ENCODE assay signal across 8 cellular contexts in the genomic region with DNA sequence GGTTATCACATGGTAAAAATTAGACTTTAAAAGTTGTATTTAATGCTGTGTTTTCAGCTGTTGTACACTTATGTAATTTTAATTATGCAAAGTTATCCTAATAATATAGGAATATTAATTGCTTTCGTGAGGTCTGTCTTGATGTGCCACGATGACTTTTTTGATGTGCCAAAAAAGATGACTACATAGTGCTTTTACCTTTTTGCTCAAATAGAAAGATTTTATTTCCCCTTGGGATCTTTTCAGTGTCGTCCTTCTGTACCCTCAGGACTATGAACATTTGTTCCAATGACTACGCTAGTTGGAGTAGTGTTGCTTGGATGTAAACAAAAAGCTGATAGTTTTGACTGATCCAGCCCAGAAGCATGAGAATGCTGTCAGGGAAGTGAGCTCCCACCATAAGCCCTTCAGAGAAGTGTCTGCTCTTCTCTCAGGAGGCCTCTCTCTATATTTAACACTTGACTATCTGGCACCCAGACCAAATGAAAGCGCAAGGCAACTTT. TPM values are rescaled to one million over a fixed set of nuclear protein-coding genes. Genes with fewer than 3 reads are reported as not detected.
DNase-seq lines count a peak whose midpoint lies in the region; ATAC-seq and TF ChIP-seq lines count a peak whose summit lies in the region.

No MANE protein-coding gene starts in this region.

- H3K27me3 ChIP-seq in muscle layer of duodenum (ENCODE audit: low read depth, low read length): no peaks in the 10 kb centered on the region

- peak overlapping the region; percentile 99 for H3K27ac ChIP-seq in muscle layer of duodenum (ENCODE audit: low read length)

- DNase-seq in AG10803 (ENCODE audit: low read depth): no peak
- no peak for DNase-seq in Jurkat, Clone E6-1 (ENCODE audit: low read depth, low spot score)
- no peak for DNase-seq in cardiac fibroblast (ENCODE audit: low read depth in 2 of 2)
- DNase-seq in ureter (ENCODE audit: low spot score): no peak
- DNase-seq in NCI-H345 treated with DMSO at 0.1 percent for 48 hours (lab: John Stamatoyannopoulos, UW; ENCODE audit: unreplicated experiment): no peak
- DNase-seq in lower leg skin (ENCODE audit: low spot score in 2 of 2): no peak

- ATAC-seq in HG03280 (IDR thresholded peaks at IDR 0.05; ENCODE audit: unreplicated experiment): no peak

- no peak for TF ChIP-seq CTCF in AG10803 (conservative IDR thresholded peaks at IDR 0.05; ENCODE audit: low read length)
- no peak for TF ChIP-seq CTCF in cardiac fibroblast (IDR thresholded peaks at IDR 0.05; ENCODE audit: low read depth, low read length)
- no peak for TF ChIP-seq CTCF in lower leg skin (IDR thresholded peaks at IDR 0.05)

- H3K9me3 ChIP-seq in muscle layer of duodenum (ENCODE audit: control insufficient read depth in 1 of 2, low read length in 2 of 2): no peaks in the 10 kb centered on the region

- H3K4me3 ChIP-seq in AG10803 (ENCODE audit: low read length): peak overlapping the region; percentile 99
- H3K4me3 ChIP-seq in Jurkat, Clone E6-1 (ENCODE audit: low read length): peak overlapping the region; percentile 67
- peak overlapping the region; percentile 92 to 98 for H3K4me3 ChIP-seq in cardiac fibroblast (replicated peaks in 1 of 2; ENCODE audit: low read depth in 2 of 2, low read length in 2 of 2)
- H3K4me3 ChIP-seq in muscle layer of duodenum (ENCODE audit: low read depth in 1 of 2, low read length in 2 of 2): peak overlapping the region; percentile 88 to 95
- no peak overlapping the region for H3K4me3 ChIP-seq in lower leg skin (ENCODE audit: low read depth, poor library complexity, severe bottlenecking)

- peaks cover 18 to 31% of the 10 kb centered on the region in 2 donors for H3K4me1 ChIP-seq in muscle layer of duodenum (ENCODE audit: control insufficient read depth in 1 of 2, insufficient read depth in 2 of 2, low read length in 2 of 2)

- WGBS in lower leg skin, 2 donors: 14 to 18% methylated on average over 5 of the region's 5 CpGs

- peaks cover 0 to 9% of the 10 kb centered on the region in 2 donors for H3K36me3 ChIP-seq in muscle layer of duodenum (ENCODE audit: control insufficient read depth in 1 of 2, insufficient read depth in 2 of 2, low read length in 2 of 2)

- intact Hi-C loops in lower leg skin (cut with DNase I; ENCODE audit: low total_unique reads): loop anchor here (10.0 kb wide), 1 partner anchor 199 kb away; no protein-coding TSS in a partner anchor

- no peak for TF ChIP-seq POLR2A in lower leg skin (IDR thresholded peaks at IDR 0.05)

RNA-seq across cellular contexts. Expression of a gene that starts 1.2 kb away (rescaled TPM):
- 109 TPM for polyA plus RNA-seq in Jurkat, Clone E6-1 (2012; ENCODE audit: insufficient read depth, insufficient read length)
- 306 TPM for total RNA-seq in ureter
- 100 to 1,000 TPM; 136 to 179 (median 147) TPM for total RNA-seq in lower leg skin

RNA-seq across cellular contexts. Expression of a gene that starts 56.9 kb away (rescaled TPM):
- polyA plus RNA-seq in Jurkat, Clone E6-1 (2012; ENCODE audit: insufficient read depth, insufficient read length): 2.8 TPM
- total RNA-seq in ureter (2.9 TPM), lower leg skin (1 to 10 TPM; 1.5 to 9.1 (median 2.3) TPM)

RNA-seq across cellular contexts. Expression of a gene that starts 57.0 kb away (rescaled TPM):
- polyA plus RNA-seq in Jurkat, Clone E6-1 (2012; ENCODE audit: insufficient read depth, insufficient read length): 21.8 TPM
- total RNA-seq in ureter (15.3 TPM), lower leg skin (10 to 100 TPM; 17.4 to 24.9 (median 20.8) TPM)
